Comparison of ENCODE assay signal across 8 cellular contexts in the genomic region with DNA sequence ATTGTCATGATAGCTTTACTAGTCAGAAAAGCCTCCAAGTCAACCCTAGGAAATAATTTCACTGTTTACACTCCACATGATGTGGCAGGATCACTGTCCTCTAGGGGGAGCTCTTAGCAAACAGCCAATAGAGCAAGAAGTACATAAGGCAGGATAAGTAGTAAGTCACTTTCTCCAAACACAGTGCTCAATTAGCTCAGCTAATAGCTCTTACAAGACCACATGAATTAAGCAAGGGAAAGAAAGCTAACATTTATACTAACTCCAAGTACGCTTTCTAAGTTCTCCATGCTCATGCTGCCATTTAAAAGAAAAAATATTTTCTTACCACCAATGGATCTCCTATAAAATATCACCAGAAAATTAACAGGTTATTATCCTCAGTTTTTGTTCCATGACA.
DNase-seq lines count a peak whose midpoint lies in the region; ATAC-seq, FAIRE-seq and TF ChIP-seq lines count a peak whose summit lies in the region.

No MANE protein-coding gene starts in this region.

- H3K4me3 Mint-ChIP-seq in activated CD4-positive, alpha-beta T cell treated with anti-CD3 and anti-CD28 coated beads, Interleukin-2, amount 10 ng/mL, durations not matched to agents 7 days and 5 days: no peak overlapping the region

- no peaks in the 10 kb centered on the region for H3K36me3 Mint-ChIP-seq in activated CD4-positive, alpha-beta T cell treated with anti-CD3 and anti-CD28 coated beads, Interleukin-2, amount 10 ng/mL, durations not matched to agents 7 days and 5 days (ENCODE audit: low read depth)

- 46 to 61% methylated on average over 1 of the region's 1 CpG for WGBS in pancreas, 2 donors

- H3K9me3 Mint-ChIP-seq in activated CD4-positive, alpha-beta T cell treated with anti-CD3 and anti-CD28 coated beads, Interleukin-2, amount 10 ng/mL, durations not matched to agents 7 days and 5 days: no peaks in the 10 kb centered on the region

- H3K27me3 Mint-ChIP-seq in activated CD4-positive, alpha-beta T cell treated with anti-CD3 and anti-CD28 coated beads, Interleukin-2, amount 10 ng/mL, durations not matched to agents 7 days and 5 days: peaks cover 14% of the 10 kb centered on the region

- H3K9me3 ChIP-seq in pancreas: no peaks in the 10 kb centered on the region

- TF ChIP-seq POLR2A in H54 (IDR thresholded peaks at IDR 0.05; ENCODE audit: low read depth, low read length): no peak

- intact Hi-C loops in pancreas (cut with DNase I): no loop called here

- CTCF ChIA-PET in activated CD4-positive, alpha-beta T cell treated with anti-CD3 and anti-CD28 coated beads, Interleukin-2, amount 10 ng/mL, durations not matched to agents 7 days and 5 days (lab: Charles Lee): interaction anchor here (1.1 to 1.6 kb wide), 3 partner anchors 119 to 294 kb away, joined by 3 read pairs; no protein-coding TSS in a partner anchor

- POLR2A ChIA-PET in activated CD4-positive, alpha-beta T cell treated with anti-CD3 and anti-CD28 coated beads, Interleukin-2, amount 10 ng/mL, durations not matched to agents 7 days and 5 days (lab: Charles Lee): no interaction called here

- no peak overlapping the region for H3K27ac ChIP-seq in pancreas

- H3K36me3 ChIP-seq in pancreas: no peaks in the 10 kb centered on the region

- peak; percentile 93 for FAIRE-seq in H54 (lab: Jason Lieb, UNC)
- no peak for FAIRE-seq in pancreas (lab: Jason Lieb, UNC)

- ATAC-seq in esophagus mucosa (peak; percentile 48), pancreas (peak in 3 of 4 donors; percentile 54 to 63 (median 56)), HG03520 (IDR thresholded peaks at IDR 0.05; ENCODE audit: unreplicated experiment) (no peak), HG03280 (IDR thresholded peaks at IDR 0.05; ENCODE audit: unreplicated experiment) (no peak)

- H3K4me3 ChIP-seq in pancreas: no peak overlapping the region

- DNase-seq in COLO668 (lab: John Stamatoyannopoulos, UW; ENCODE audit: unreplicated experiment): peak; percentile 53
- DNase-seq in H54 (ENCODE audit: insufficient read length, low spot score): peak; percentile 8
- peak; percentile 81 for DNase-seq in NCI-H510A treated with DMSO at 0.1 percent for 48 hours (lab: John Stamatoyannopoulos, UW)
- peak; percentile 81 for DNase-seq in activated CD4-positive, alpha-beta T cell treated with anti-CD3 and anti-CD28 coated beads, Interleukin-2, amount 10 ng/mL, durations not matched to agents 7 days and 5 days
- DNase-seq in pancreas: peak in 3 of 6 donors; percentile 2 to 35 (median 33)

- no peaks in the 10 kb centered on the region for H3K4me1 ChIP-seq in pancreas

- H3K4me1 Mint-ChIP-seq in activated CD4-positive, alpha-beta T cell treated with anti-CD3 and anti-CD28 coated beads, Interleukin-2, amount 10 ng/mL, durations not matched to agents 7 days and 5 days: peaks cover 1% of the 10 kb centered on the region

- no peaks in the 10 kb centered on the region for H3K27me3 ChIP-seq in pancreas

- H3K27ac Mint-ChIP-seq in activated CD4-positive, alpha-beta T cell treated with anti-CD3 and anti-CD28 coated beads, Interleukin-2, amount 10 ng/mL, durations not matched to agents 7 days and 5 days: no peak overlapping the region

- TF ChIP-seq CTCF in pancreas (IDR thresholded peaks at IDR 0.05): peak; percentile 43 to 59 (median 52)

Comparison
In these comparisons a context has a peak if more than half of its experiments do, and no peak if none do; other contexts are left out.
1. ATAC-seq: peak in esophagus mucosa (single experiment) and pancreas (3 of 4); none in HG03520 (single experiment) and HG03280 (single experiment).